26 cellular contexts compared by ENCODE assay signal in genomic region chr17:57675988-57676387, GRCh38.
DNase-seq lines count a peak whose midpoint lies in the region; FAIRE-seq and TF ChIP-seq lines count a peak whose summit lies in the region.
"Had no signal": no experiment of that assay in that cellular context is flagged by ENCODE, and none has a peak within 500 bp of the region (broad histone marks: within the 10 kb centered on the region; RNA-seq: fewer than 3 reads in every experiment).

No MANE protein-coding gene starts in this region.

- H3K27ac ChIP-seq in HEK293 (ENCODE audit: extremely low read depth, low read depth, low read length) (no peak overlapping the region), esophagus muscularis mucosa (replicated peaks in 1 of 4) (no peak overlapping the region), spleen (no peak overlapping the region)
- H3K27ac ChIP-seq: cardiac muscle cell, HL-60, left lung, Peyer's patch had no signal

- H3K9me3 Mint-ChIP-seq in activated CD4-positive, alpha-beta memory T cell treated with anti-CD3 and anti-CD28 coated beads, Interleukin-2, amount 10 ng/mL, durations not matched to agents 7 days and 5 days: no peaks in the 10 kb centered on the region
- H3K9me3 Mint-ChIP-seq in activated CD4-positive, alpha-beta memory T cell treated with anti-CD3 and anti-CD28 coated beads for 36 hours: no peaks in the 10 kb centered on the region
- H3K9me3 Mint-ChIP-seq: activated B cell treated with CpG ODN at 0.5 μM for 24 hours; activated naive CD8-positive, alpha-beta T cell treated with anti-CD3 and anti-CD28 coated beads for 36 hours; CD4-positive, alpha-beta memory T cell; dendritic cell treated with granulocyte-macrophage colony-stimulating factor and Interleukin-4, amounts not matched to agents 40 ng/mL and 50 ng/mL, for 4 days; immature natural killer cell; naive B cell; stimulated activated naive CD8-positive, alpha-beta T cell treated with anti-CD3 and anti-CD28 coated beads, Interleukin-15, amount 100 ng/mL, for 72 hours had no signal

- no peak overlapping the region for H3K27ac Mint-ChIP-seq in activated CD4-positive, alpha-beta memory T cell treated with anti-CD3 and anti-CD28 coated beads, Interleukin-2, amount 10 ng/mL, durations not matched to agents 7 days and 5 days
- H3K27ac Mint-ChIP-seq in activated CD4-positive, alpha-beta memory T cell treated with anti-CD3 and anti-CD28 coated beads for 36 hours: no peak overlapping the region
- H3K27ac Mint-ChIP-seq: activated B cell treated with CpG ODN at 0.5 μM for 24 hours; activated naive CD8-positive, alpha-beta T cell treated with anti-CD3 and anti-CD28 coated beads for 36 hours; dendritic cell treated with granulocyte-macrophage colony-stimulating factor and Interleukin-4, amounts not matched to agents 40 ng/mL and 50 ng/mL, for 4 days; immature natural killer cell had no signal

- H3K4me1 ChIP-seq in HEK293 (ENCODE audit: control insufficient read depth, insufficient read depth, low read length): peaks cover 7% of the 10 kb centered on the region
- peaks cover 3 to 15% (median 13%) of the 10 kb centered on the region in 4 donors for H3K4me1 ChIP-seq in esophagus muscularis mucosa
- peaks cover 4 to 19% (median 12%) of the 10 kb centered on the region in 6 donors for H3K4me1 ChIP-seq in spleen

- 95% methylated on average over 15 of the region's 15 CpGs for WGBS in esophagus muscularis mucosa
- WGBS in spleen, 5 donors: 94 to 97% (median 97%) methylated on average over 15 of the region's 15 CpGs

- no peak for FAIRE-seq in H54 (lab: Jason Lieb, UNC)
- FAIRE-seq: endometrium had no signal

- H3K4me1 Mint-ChIP-seq in activated CD4-positive, alpha-beta memory T cell treated with anti-CD3 and anti-CD28 coated beads, Interleukin-2, amount 10 ng/mL, durations not matched to agents 7 days and 5 days: peaks cover 24% of the 10 kb centered on the region
- peaks cover 20% of the 10 kb centered on the region for H3K4me1 Mint-ChIP-seq in activated CD4-positive, alpha-beta memory T cell treated with anti-CD3 and anti-CD28 coated beads for 36 hours (ENCODE audit: low read depth)

- DNase-seq in activated CD4-positive, alpha-beta memory T cell treated with anti-CD3 and anti-CD28 coated beads, Interleukin-2, amount 10 ng/mL, durations not matched to agents 7 days and 5 days: peak; percentile 9
- no peak for DNase-seq in activated CD4-positive, alpha-beta memory T cell treated with anti-CD3 and anti-CD28 coated beads for 36 hours
- peak; percentile 50 for DNase-seq in esophagus muscularis mucosa (ENCODE audit: extremely low spot score)
- peak; percentile 50 for DNase-seq in spleen
- DNase-seq in H54 (ENCODE audit: insufficient read length, low spot score): no peak
- DNase-seq in DMS153 treated with DMSO at 0.1 percent for 48 hours (lab: John Stamatoyannopoulos, UW; ENCODE audit: unreplicated experiment): no peak
- DNase-seq in NCI-H510A (lab: John Stamatoyannopoulos, UW): no peak
- DNase-seq: activated B cell treated with CpG ODN at 0.5 μM for 24 hours; activated CD4-positive, alpha-beta T cell treated with anti-CD3 and anti-CD28 coated beads, Interleukin-2, amount 50 U/mL, for 1 hour; activated naive CD8-positive, alpha-beta T cell treated with anti-CD3 and anti-CD28 coated beads for 36 hours; activated T-cell treated with anti-CD3 and anti-CD28 coated beads for 4 hours; CD4-positive, alpha-beta memory T cell; hypothalamus; immature natural killer cell; Kasumi-1; left lung; naive B cell; NCI-H524 treated with DMSO at 0.1 percent for 48 hours; Peyer's patch; SW 1271 had no signal

- H3K4me3 ChIP-seq in HEK293 (ENCODE audit: low read depth, low read length) (no peak overlapping the region), esophagus muscularis mucosa (no peak overlapping the region), spleen (no peak overlapping the region)
- H3K4me3 ChIP-seq: cardiac muscle cell, left lung, Peyer's patch had no signal

- TF ChIP-seq EP300 in esophagus muscularis mucosa (IDR thresholded peaks at IDR 0.05): no peak

- TF ChIP-seq POLR2A in esophagus muscularis mucosa (IDR thresholded peaks at IDR 0.05; ENCODE audit: low read depth): no peak
- no peak for TF ChIP-seq POLR2A in spleen (IDR thresholded peaks at IDR 0.05)
- TF ChIP-seq POLR2A in H54 (IDR thresholded peaks at IDR 0.05; ENCODE audit: low read depth, low read length): no peak

- TF ChIP-seq CTCF in HEK293 (tag by site-specific recombination; IDR thresholded peaks at IDR 0.05): no peak
- TF ChIP-seq CTCF in esophagus muscularis mucosa (IDR thresholded peaks at IDR 0.05): no peak
- TF ChIP-seq CTCF in spleen (IDR thresholded peaks at IDR 0.05 in 8 of 11, conservative IDR thresholded peaks at IDR 0.05 in 3 of 11): no peak

- peaks cover 9% of the 10 kb centered on the region for H3K36me3 Mint-ChIP-seq in activated CD4-positive, alpha-beta memory T cell treated with anti-CD3 and anti-CD28 coated beads, Interleukin-2, amount 10 ng/mL, durations not matched to agents 7 days and 5 days (ENCODE audit: low read depth)
- peaks cover 6% of the 10 kb centered on the region for H3K36me3 Mint-ChIP-seq in activated CD4-positive, alpha-beta memory T cell treated with anti-CD3 and anti-CD28 coated beads for 36 hours
- H3K36me3 Mint-ChIP-seq: activated naive CD8-positive, alpha-beta T cell treated with anti-CD3 and anti-CD28 coated beads for 36 hours had no signal

- H3K27me3 ChIP-seq in esophagus muscularis mucosa: no peaks in the 10 kb centered on the region
- no peaks in the 10 kb centered on the region for H3K27me3 ChIP-seq in spleen (replicated peaks in 1 of 7)
- H3K27me3 ChIP-seq: cardiac muscle cell, left lung, Peyer's patch had no signal

- H3K36me3 ChIP-seq in HEK293 (ENCODE audit: control insufficient read depth in 2 of 2, insufficient read depth in 1 of 2, low read length in 2 of 2) (peaks cover 0 to 6% of the 10 kb centered on the region in 2 experiments; a peak in 1 of 3 replicates), esophagus muscularis mucosa (peaks cover 0 to 23% (median 13%) of the 10 kb centered on the region in 4 donors), spleen (peaks cover 0 to 31% (median 12%) of the 10 kb centered on the region in 6 donors)
- H3K36me3 ChIP-seq: cardiac muscle cell, left lung, Peyer's patch had no signal

- no peaks in the 10 kb centered on the region for H3K27me3 Mint-ChIP-seq in activated CD4-positive, alpha-beta memory T cell treated with anti-CD3 and anti-CD28 coated beads, Interleukin-2, amount 10 ng/mL, durations not matched to agents 7 days and 5 days
- no peaks in the 10 kb centered on the region for H3K27me3 Mint-ChIP-seq in activated CD4-positive, alpha-beta memory T cell treated with anti-CD3 and anti-CD28 coated beads for 36 hours
- H3K27me3 Mint-ChIP-seq: activated B cell treated with CpG ODN at 0.5 μM for 24 hours; activated naive CD8-positive, alpha-beta T cell treated with anti-CD3 and anti-CD28 coated beads for 36 hours; CD4-positive, alpha-beta memory T cell; dendritic cell treated with granulocyte-macrophage colony-stimulating factor and Interleukin-4, amounts not matched to agents 40 ng/mL and 50 ng/mL, for 4 days; naive B cell; stimulated activated naive CD8-positive, alpha-beta T cell treated with anti-CD3 and anti-CD28 coated beads, Interleukin-15, amount 100 ng/mL, for 72 hours had no signal

- H3K4me3 Mint-ChIP-seq in activated CD4-positive, alpha-beta memory T cell treated with anti-CD3 and anti-CD28 coated beads, Interleukin-2, amount 10 ng/mL, durations not matched to agents 7 days and 5 days: no peak overlapping the region
- no peak overlapping the region for H3K4me3 Mint-ChIP-seq in activated CD4-positive, alpha-beta memory T cell treated with anti-CD3 and anti-CD28 coated beads for 36 hours
- H3K4me3 Mint-ChIP-seq: activated B cell treated with CpG ODN at 0.5 μM for 24 hours; activated naive CD8-positive, alpha-beta T cell treated with anti-CD3 and anti-CD28 coated beads for 36 hours; CD4-positive, alpha-beta memory T cell; dendritic cell treated with granulocyte-macrophage colony-stimulating factor and Interleukin-4, amounts not matched to agents 40 ng/mL and 50 ng/mL, for 4 days; immature natural killer cell; naive B cell; stimulated activated naive CD8-positive, alpha-beta T cell treated with anti-CD3 and anti-CD28 coated beads, Interleukin-15, amount 100 ng/mL, for 72 hours had no signal

- intact Hi-C loops in activated CD4-positive, alpha-beta memory T cell treated with anti-CD3 and anti-CD28 coated beads for 36 hours (cut with micrococcal nuclease): no loop called here
- intact Hi-C loops in esophagus muscularis mucosa (cut with DNase I): loop anchor here (10.0 kb wide), 1 partner anchor 541 kb away; no protein-coding TSS in a partner anchor
- intact Hi-C loops in spleen (cut with DNase I; ENCODE audit: low total_unique reads): no loop called here

- POLR2A ChIA-PET in activated CD4-positive, alpha-beta memory T cell treated with anti-CD3 and anti-CD28 coated beads, Interleukin-2, amount 10 ng/mL, durations not matched to agents 7 days and 5 days (lab: Charles Lee): no interaction called here
- POLR2A ChIA-PET in activated CD4-positive, alpha-beta memory T cell treated with anti-CD3 and anti-CD28 coated beads for 36 hours (lab: Charles Lee): no interaction called here
- POLR2A ChIA-PET in HEK293 (lab: Yijun Ruan, JAX): no interaction called here

- H3K9me3 ChIP-seq in HEK293 (ENCODE audit: control insufficient read depth, insufficient read depth, low read depth, low read length) (no peaks in the 10 kb centered on the region), esophagus muscularis mucosa (no peaks in the 10 kb centered on the region), spleen (no peaks in the 10 kb centered on the region)
- H3K9me3 ChIP-seq: left lung, Peyer's patch had no signal

- CTCF ChIA-PET in activated CD4-positive, alpha-beta memory T cell treated with anti-CD3 and anti-CD28 coated beads, Interleukin-2, amount 10 ng/mL, durations not matched to agents 7 days and 5 days (lab: Charles Lee): interaction anchor here (1.6 to 2.7 kb wide), 3 partner anchors 78 to 433 kb away, joined by 4 to 9 read pairs (median 6); no protein-coding TSS in a partner anchor
- CTCF ChIA-PET in activated CD4-positive, alpha-beta memory T cell treated with anti-CD3 and anti-CD28 coated beads for 36 hours (lab: Charles Lee): interaction anchor here (0.6 to 1.2 kb wide), 2 partner anchors 69 to 433 kb away, joined by 4 read pairs; partner anchors contain the start of gene CCDC182
- CTCF ChIA-PET in HEK293 (lab: Yijun Ruan, JAX): interaction anchor here (0.6 to 2.7 kb wide), 6 partner anchors 15 to 432 kb away, joined by 3 to 13 read pairs (median 3); no protein-coding TSS in a partner anchor

TF ChIP-seq in HEK293, 187 proteins besides CTCF, POLR2A, EP300 and RAD21 (continues in another document):
- no peak for TF ChIP-seq ZFP3 (tag by site-specific recombination; IDR thresholded peaks at IDR 0.05; ENCODE audit: low read depth)

Comparison
In these comparisons a context has a peak if more than half of its experiments do, and no peak if none do; other contexts are left out.
1. DNase-seq: peak in activated CD4-positive, alpha-beta memory T cell treated with anti-CD3 and anti-CD28 coated beads, Interleukin-2, amount 10 ng/mL, durations not matched to agents 7 days and 5 days (single experiment), esophagus muscularis mucosa (single experiment) and spleen (single experiment); none in activated CD4-positive, alpha-beta memory T cell treated with anti-CD3 and anti-CD28 coated beads for 36 hours (single experiment), H54 (single experiment), DMS153 treated with DMSO at 0.1 percent for 48 hours (single experiment) and NCI-H510A (single experiment).